37 cellular contexts compared by ENCODE assay signal in genomic region chr5:1939256-1939655, GRCh38. TPM values are rescaled to one million over a fixed set of nuclear protein-coding genes. Genes with fewer than 3 reads are reported as not detected.
"Had no signal": no experiment of that assay in that cellular context is flagged by ENCODE, and none has a peak within 500 bp of the region (broad histone marks: within the 10 kb centered on the region; RNA-seq: fewer than 3 reads in every experiment).

No MANE protein-coding gene starts in this region.

- H3K36me3 ChIP-seq: adrenal gland, brain microvascular endothelial cell, cardiac muscle cell had no signal

- H3K4me3 Mint-ChIP-seq: activated B cell treated with CpG ODN at 0.5 μM for 24 hours; activated CD4-positive, alpha-beta memory T cell treated with anti-CD3 and anti-CD28 coated beads for 36 hours; activated CD4-positive, alpha-beta T cell treated with anti-CD3 and anti-CD28 coated beads, Interleukin-2, amount 10 ng/mL, durations not matched to agents 24 days and 14 days; activated CD8-positive, alpha-beta T cell treated with anti-CD3 and anti-CD28 coated beads for 36 hours; activated naive CD4-positive, alpha-beta T cell treated with anti-CD3 and anti-CD28 coated beads for 36 hours; activated naive CD8-positive, alpha-beta T cell treated with anti-CD3 and anti-CD28 coated beads for 36 hours; activated T-cell treated with anti-CD3 and anti-CD28 coated beads, Interleukin-2, amount 50 U/mL, for 4 hours; activated T-cell treated with anti-CD3 and anti-CD28 coated beads, Interleukin-2, amount 50 U/mL, for 72 hours; activated T-helper 1 cell treated with anti-CD3 and anti-CD28 coated beads, Interleukin-12 subunit alpha, Interleukin-12 subunit beta, Interleukin-2, Interleukin-4 antibody, amounts not matched to agents 30 ng/mL and 10 ng/mL and 1 ng/mL, durations not matched to agents 14 hours and 24 hours and 36 hours; activated T-helper 17 cell treated with anti-CD3 and anti-CD28 coated beads, Interleukin-2, amount 50 U/mL, for 72 hours; T-helper 1 cell treated with Interleukin-12 subunit alpha and Interleukin-12 subunit beta and Interleukin-4 antibody, amounts not matched to agents 30 μg/mL and 1 μg/mL, for 36 hours; T-helper 2 cell treated with Interferon-gamma antibody and Interleukin-4, amounts not matched to agents 5 μg/mL and 100 μg/mL, for 36 hours had no signal

- H3K9me3 ChIP-seq: adrenal gland, body of pancreas had no signal

- H3K27ac Mint-ChIP-seq: activated B cell treated with CpG ODN at 0.5 μM for 24 hours; activated CD4-positive, alpha-beta memory T cell treated with anti-CD3 and anti-CD28 coated beads for 36 hours; activated CD4-positive, alpha-beta T cell treated with anti-CD3 and anti-CD28 coated beads, Interleukin-2, amount 10 ng/mL, durations not matched to agents 24 days and 14 days; activated CD8-positive, alpha-beta T cell treated with anti-CD3 and anti-CD28 coated beads for 36 hours; activated naive CD4-positive, alpha-beta T cell treated with anti-CD3 and anti-CD28 coated beads for 36 hours; activated naive CD4-positive, alpha-beta T cell treated with anti-CD3 and anti-CD28 coated beads, Interleukin-2, amount 50 U/mL, for 72 hours; activated naive CD8-positive, alpha-beta T cell treated with anti-CD3 and anti-CD28 coated beads for 36 hours; activated T-cell treated with anti-CD3 and anti-CD28 coated beads, Interleukin-2, amount 50 U/mL, for 72 hours; activated T-helper 1 cell treated with anti-CD3 and anti-CD28 coated beads, Interleukin-12 subunit alpha, Interleukin-12 subunit beta, Interleukin-2, Interleukin-4 antibody, amounts not matched to agents 30 ng/mL and 10 ng/mL and 1 ng/mL, durations not matched to agents 14 hours and 24 hours and 36 hours; activated T-helper 17 cell treated with anti-CD3 and anti-CD28 coated beads, Interleukin-2, amount 50 U/mL, for 72 hours; T-helper 1 cell treated with Interleukin-12 subunit alpha and Interleukin-12 subunit beta and Interleukin-4 antibody, amounts not matched to agents 30 μg/mL and 1 μg/mL, for 36 hours; T-helper 2 cell treated with Interferon-gamma antibody and Interleukin-4, amounts not matched to agents 5 μg/mL and 100 μg/mL, for 36 hours had no signal

- H3K4me1 Mint-ChIP-seq: activated B cell treated with CpG ODN at 0.5 μM for 24 hours; activated CD4-positive, alpha-beta T cell treated with anti-CD3 and anti-CD28 coated beads, Interleukin-2, amount 10 ng/mL, durations not matched to agents 24 days and 14 days; activated naive CD8-positive, alpha-beta T cell treated with anti-CD3 and anti-CD28 coated beads for 36 hours; activated T-helper 17 cell treated with anti-CD3 and anti-CD28 coated beads, Interleukin-2, amount 50 U/mL, for 72 hours had no signal

- H3K27ac ChIP-seq: adrenal gland, body of pancreas, brain microvascular endothelial cell, cardiac muscle cell, VCaP had no signal

- H3K27me3 ChIP-seq: adrenal gland, body of pancreas, brain microvascular endothelial cell, cardiac muscle cell had no signal

- H3K36me3 Mint-ChIP-seq: activated CD4-positive, alpha-beta memory T cell treated with anti-CD3 and anti-CD28 coated beads for 36 hours; activated naive CD4-positive, alpha-beta T cell treated with anti-CD3 and anti-CD28 coated beads, Interleukin-2, amount 50 U/mL, for 72 hours; activated naive CD8-positive, alpha-beta T cell treated with anti-CD3 and anti-CD28 coated beads for 36 hours had no signal

- DNase-seq: activated B cell treated with CpG ODN at 0.5 μM for 24 hours; activated CD4-positive, alpha-beta memory T cell treated with anti-CD3 and anti-CD28 coated beads for 36 hours; activated CD4-positive, alpha-beta T cell treated with anti-CD3 and anti-CD28 coated beads for 4 hours; activated CD4-positive, alpha-beta T cell treated with anti-CD3 and anti-CD28 coated beads, Interleukin-2, amount 10 ng/mL, durations not matched to agents 24 days and 14 days; activated CD4-positive, alpha-beta T cell treated with anti-CD3 and anti-CD28 coated beads, Interleukin-2, amount 50 U/mL, for 1 hour; activated CD4-positive, alpha-beta T cell treated with anti-CD3 and anti-CD28 coated beads, Interleukin-2, amount 50 U/mL, for 4 hours; activated CD4-positive, CD25-positive, alpha-beta regulatory T cell treated with anti-CD3 and anti-CD28 coated beads, Interleukin-2, amount 50 U/mL, for 72 hours; activated CD8-positive, alpha-beta memory T cell treated with anti-CD3 and anti-CD28 coated beads, Interleukin-2, amount 50 U/mL, for 4 hours; activated CD8-positive, alpha-beta T cell treated with anti-CD3 and anti-CD28 coated beads for 36 hours; activated effector memory CD4-positive, alpha-beta T cell treated with anti-CD3 and anti-CD28 coated beads, Interleukin-2, amount 50 U/mL, for 16 hours; activated gamma-delta T cell treated with Interleukin-2 at 50 U/mL for 16 hours; activated naive CD4-positive, alpha-beta T cell; activated naive CD4-positive, alpha-beta T cell treated with anti-CD3 and anti-CD28 coated beads for 36 hours; activated naive CD4-positive, alpha-beta T cell treated with anti-CD3 and anti-CD28 coated beads, Interleukin-2, amount 50 U/mL, for 16 hours; activated naive CD8-positive, alpha-beta T cell treated with anti-CD3 and anti-CD28 coated beads for 36 hours; activated T-cell treated with anti-CD3 and anti-CD28 coated beads for 4 hours; activated T-cell treated with anti-CD3 and anti-CD28 coated beads, Interleukin-2, amount 50 U/mL, for 1 hour; activated T-cell treated with anti-CD3 and anti-CD28 coated beads, Interleukin-2, amount 50 U/mL, for 4 hours; activated T-cell treated with anti-CD3 and anti-CD28 coated beads, Interleukin-2, amount 50 U/mL, for 72 hours; adrenal gland; amygdala; anterior cingulate cortex; body of pancreas; brain microvascular endothelial cell; central memory CD4-positive, alpha-beta T cell; SW 1271; T-helper 1 cell; T-helper 2 cell; T-helper 9 cell had no signal

- ATAC-seq: activated CD8-positive, alpha-beta T cell treated with anti-CD3 and anti-CD28 coated beads for 36 hours; activated naive CD4-positive, alpha-beta T cell treated with anti-CD3 and anti-CD28 coated beads, Interleukin-2, amount 50 U/mL, for 72 hours; activated T-cell treated with anti-CD3 and anti-CD28 coated beads, Interleukin-2, amount 50 U/mL, for 4 hours; activated T-cell treated with anti-CD3 and anti-CD28 coated beads, Interleukin-2, amount 50 U/mL, for 72 hours; activated T-helper 17 cell treated with anti-CD3 and anti-CD28 coated beads, Interleukin-2, amount 50 U/mL, for 72 hours; body of pancreas had no signal

- H3K4me1 ChIP-seq: adrenal gland, body of pancreas had no signal

- H3K9me3 Mint-ChIP-seq: activated CD4-positive, alpha-beta memory T cell treated with anti-CD3 and anti-CD28 coated beads for 36 hours; activated CD4-positive, alpha-beta T cell treated with anti-CD3 and anti-CD28 coated beads, Interleukin-2, amount 10 ng/mL, durations not matched to agents 24 days and 14 days; activated naive CD4-positive, alpha-beta T cell treated with anti-CD3 and anti-CD28 coated beads for 36 hours; activated naive CD4-positive, alpha-beta T cell treated with anti-CD3 and anti-CD28 coated beads, Interleukin-2, amount 50 U/mL, for 72 hours; activated naive CD8-positive, alpha-beta T cell treated with anti-CD3 and anti-CD28 coated beads for 36 hours; activated T-cell treated with anti-CD3 and anti-CD28 coated beads, Interleukin-2, amount 50 U/mL, for 4 hours; activated T-cell treated with anti-CD3 and anti-CD28 coated beads, Interleukin-2, amount 50 U/mL, for 72 hours; activated T-helper 1 cell treated with anti-CD3 and anti-CD28 coated beads, Interleukin-12 subunit alpha, Interleukin-12 subunit beta, Interleukin-2, Interleukin-4 antibody, amounts not matched to agents 30 ng/mL and 10 ng/mL and 1 ng/mL, durations not matched to agents 14 hours and 24 hours and 36 hours; activated T-helper 17 cell treated with anti-CD3 and anti-CD28 coated beads, Interleukin-2, amount 50 U/mL, for 72 hours; T-helper 1 cell treated with Interleukin-12 subunit alpha and Interleukin-12 subunit beta and Interleukin-4 antibody, amounts not matched to agents 30 μg/mL and 1 μg/mL, for 36 hours; T-helper 2 cell treated with Interferon-gamma antibody and Interleukin-4, amounts not matched to agents 5 μg/mL and 100 μg/mL, for 36 hours had no signal

- H3K4me3 ChIP-seq: adrenal gland, body of pancreas, cardiac muscle cell had no signal

RNA-seq across cellular contexts. Expression of gene IRX4, which starts 56.5 kb away (rescaled TPM):
- total RNA-seq: activated B cell treated with CpG ODN at 0.5 μM for 24 hours; activated CD4-positive, alpha-beta memory T cell treated with anti-CD3 and anti-CD28 coated beads for 36 hours; activated CD4-positive, alpha-beta T cell treated with anti-CD3 and anti-CD28 coated beads, Interleukin-2, amount 10 ng/mL, durations not matched to agents 24 days and 14 days; activated CD8-positive, alpha-beta memory T cell treated with anti-CD3 and anti-CD28 coated beads for 36 hours; activated CD8-positive, alpha-beta T cell treated with anti-CD3 and anti-CD28 coated beads for 36 hours; activated naive CD4-positive, alpha-beta T cell treated with anti-CD3 and anti-CD28 coated beads for 36 hours; activated naive CD4-positive, alpha-beta T cell treated with anti-CD3 and anti-CD28 coated beads, Interleukin-2, amount 50 U/mL, for 72 hours; activated naive CD8-positive, alpha-beta T cell treated with anti-CD3 and anti-CD28 coated beads for 36 hours; activated T-cell treated with anti-CD3 and anti-CD28 coated beads, Interleukin-2, amount 50 U/mL, for 4 hours; activated T-cell treated with anti-CD3 and anti-CD28 coated beads, Interleukin-2, amount 50 U/mL, for 72 hours; activated T-helper 1 cell treated with anti-CD3 and anti-CD28 coated beads, Interleukin-12 subunit alpha, Interleukin-12 subunit beta, Interleukin-2, Interleukin-4 antibody, amounts not matched to agents 30 ng/mL and 10 ng/mL and 1 ng/mL, durations not matched to agents 14 hours and 24 hours and 36 hours; activated T-helper 17 cell treated with anti-CD3 and anti-CD28 coated beads, Interleukin-2, amount 50 U/mL, for 72 hours; adrenal gland; body of pancreas had no signal
